Comparison of ENCODE assay signal across 20 cellular contexts in genomic region chr14:51260225-51260624, GRCh38.
"Had no signal": no experiment of that assay in that cellular context is flagged by ENCODE, and none has a peak within 500 bp of the region (broad histone marks: within the 10 kb centered on the region; RNA-seq: fewer than 3 reads in every experiment).

No MANE protein-coding gene starts in this region.

- H3K9me3 ChIP-seq: body of pancreas, gastrocnemius medialis, tibial nerve had no signal

- H3K4me3 ChIP-seq: body of pancreas, dorsolateral prefrontal cortex, gastrocnemius medialis, left lung, smooth muscle cell, tibial nerve had no signal

- H3K27ac Mint-ChIP-seq: activated CD8-positive, alpha-beta memory T cell treated with anti-CD3 and anti-CD28 coated beads, Interleukin-2, amount 10 ng/mL, durations not matched to agents 7 days and 5 days; activated naive CD8-positive, alpha-beta T cell treated with anti-CD3 and anti-CD28 coated beads, Interleukin-2, amount 10 ng/mL, durations not matched to agents 7 days and 5 days; nephron; WTC11 had no signal

- H3K4me3 Mint-ChIP-seq: activated CD8-positive, alpha-beta memory T cell treated with anti-CD3 and anti-CD28 coated beads, Interleukin-2, amount 10 ng/mL, durations not matched to agents 7 days and 5 days; activated naive CD8-positive, alpha-beta T cell treated with anti-CD3 and anti-CD28 coated beads, Interleukin-2, amount 10 ng/mL, durations not matched to agents 7 days and 5 days; nephron; WTC11 had no signal

- H3K4me1 ChIP-seq: body of pancreas, gastrocnemius medialis, left lung, tibial nerve had no signal

- H3K27ac ChIP-seq: body of pancreas, dorsolateral prefrontal cortex, gastrocnemius medialis, left lung, tibial nerve had no signal

- ATAC-seq: activated CD8-positive, alpha-beta memory T cell treated with anti-CD3 and anti-CD28 coated beads, Interleukin-2, amount 10 ng/mL, durations not matched to agents 7 days and 5 days; body of pancreas; gastrocnemius medialis; left lung; sciatic nerve; WTC11 had no signal

- H3K27me3 ChIP-seq: body of pancreas, dorsolateral prefrontal cortex, gastrocnemius medialis, left lung, tibial nerve had no signal

- DNase-seq: activated CD8-positive, alpha-beta memory T cell treated with anti-CD3 and anti-CD28 coated beads, Interleukin-2, amount 10 ng/mL, durations not matched to agents 7 days and 5 days; activated naive CD8-positive, alpha-beta T cell treated with anti-CD3 and anti-CD28 coated beads, Interleukin-2, amount 10 ng/mL, durations not matched to agents 7 days and 5 days; body of pancreas; dorsolateral prefrontal cortex; gastrocnemius medialis; head of caudate nucleus; left lung; mammary epithelial cell; midbrain; nucleus accumbens; Right ventricle myocardium superior; stimulated activated CD4-positive, alpha-beta T cell treated with anti-CD3 and anti-CD28 coated beads, Interleukin-4, amount 100 ng/mL, for 24 hours; stimulated activated naive CD4-positive, alpha-beta T cell had no signal

- H3K27me3 Mint-ChIP-seq: activated CD8-positive, alpha-beta memory T cell treated with anti-CD3 and anti-CD28 coated beads, Interleukin-2, amount 10 ng/mL, durations not matched to agents 7 days and 5 days; activated naive CD8-positive, alpha-beta T cell treated with anti-CD3 and anti-CD28 coated beads, Interleukin-2, amount 10 ng/mL, durations not matched to agents 7 days and 5 days had no signal

- FAIRE-seq: endometrium, urothelium cell line had no signal
